Comparison of ENCODE assay signal across 8 cellular contexts in the genomic region with DNA sequence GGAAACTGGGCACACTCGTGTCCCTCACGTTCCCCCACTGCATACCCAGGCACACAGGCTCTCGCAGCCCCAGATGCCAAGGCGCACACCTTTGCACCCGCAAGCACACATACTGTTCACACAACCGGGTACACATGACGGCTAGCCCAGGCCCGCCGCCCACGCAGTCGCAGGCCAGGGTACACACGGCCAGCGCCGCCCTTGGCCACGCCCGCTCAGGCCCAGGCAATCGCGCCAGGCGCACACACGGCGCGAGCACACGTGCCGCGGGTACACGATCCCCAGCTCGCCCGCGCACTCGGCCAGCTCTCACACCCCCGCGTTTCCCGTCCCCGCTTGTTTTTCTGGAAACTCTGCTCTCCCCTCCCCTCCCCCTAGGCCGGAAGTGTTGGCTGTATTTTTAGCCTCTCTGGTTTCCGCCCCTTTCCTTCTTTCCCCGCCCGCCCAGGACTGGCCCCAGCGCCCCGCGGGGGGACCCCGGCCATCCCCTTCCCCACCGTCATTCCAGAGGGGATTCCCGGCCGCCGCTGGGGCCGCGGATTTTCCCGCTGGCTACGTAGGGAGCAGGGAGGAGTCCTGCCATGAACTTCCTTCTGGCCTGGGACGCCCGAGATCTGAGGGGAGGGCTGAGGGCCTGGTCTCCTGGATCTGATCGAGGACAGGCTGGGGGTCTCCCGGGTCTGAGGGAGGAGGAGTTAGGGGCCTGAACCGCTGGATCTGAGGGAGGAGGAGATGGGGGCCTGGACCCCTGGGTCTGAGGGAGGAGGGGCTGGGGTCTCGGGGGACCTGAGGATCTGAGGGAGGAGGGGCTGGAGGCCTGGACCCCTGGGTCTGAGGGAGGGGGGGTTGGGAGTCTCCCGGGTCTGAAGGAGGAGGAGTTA. TPM values are rescaled to one million over a fixed set of nuclear protein-coding genes. Genes with fewer than 3 reads are reported as not detected.
A peak's percentile ranks its signal among the peaks of the same experiment; 100 is the strongest.
DNase-seq lines count a peak whose midpoint lies in the region; ATAC-seq and TF ChIP-seq lines count a peak whose summit lies in the region.

No MANE protein-coding gene starts in this region.

- H3K9ac ChIP-seq in HCT116 (ENCODE audit: low read length): peak overlapping the region; percentile 97

- H3K4me2 ChIP-seq in HCT116 (ENCODE audit: low read length): peak overlapping the region; percentile 92

- H3K27me3 ChIP-seq in HCT116 (ENCODE audit: insufficient read depth, low read length): no peaks in the 10 kb centered on the region
- H3K27me3 ChIP-seq in kidney epithelial cell (ENCODE audit: control insufficient read depth, insufficient read depth, low read length): no peaks in the 10 kb centered on the region

- H3K36me3 ChIP-seq in HCT116 (ENCODE audit: control insufficient read depth in 1 of 2, insufficient read depth in 2 of 2, low read length in 2 of 2) (peaks cover 0 to 6% of the 10 kb centered on the region in 2 experiments; a peak in 1 of 4 replicates), kidney epithelial cell (ENCODE audit: control insufficient read depth, insufficient read depth, low read length) (no peaks in the 10 kb centered on the region)

- peak; percentile 74 for DNase-seq in DMS53 treated with DMSO at 0.1 percent for 48 hours (lab: John Stamatoyannopoulos, UW; ENCODE audit: unreplicated experiment)
- peak; percentile 64 for DNase-seq in HCT116 (ENCODE audit: low read depth, low spot score)
- DNase-seq in NCI-H2227 (lab: John Stamatoyannopoulos, UW; ENCODE audit: unreplicated experiment): peak; percentile 97
- peak; percentile 79 for DNase-seq in activated CD4-positive, alpha-beta T cell treated with anti-CD3 and anti-CD28 coated beads for 1 hour
- DNase-seq in cerebellum (ENCODE audit: low spot score): peak; percentile 87
- no peak for DNase-seq in kidney epithelial cell (ENCODE audit: low read depth)
- peak; percentile 76 to 85 (median 83) for DNase-seq in stimulated activated CD4-positive, alpha-beta T cell treated with anti-CD3 and anti-CD28 coated beads, Interleukin-12 subunit alpha, Interleukin-12 subunit beta, amount 100 ng/mL, for 48 hours (ENCODE audit: low read depth in 2 of 3, low spot score in 1 of 3)

- peaks cover 57 to 88% of the 10 kb centered on the region in 2 experiments for H3K4me1 ChIP-seq in HCT116 (ENCODE audit: control insufficient read depth in 1 of 2, insufficient read depth in 2 of 2, low read length in 2 of 2)

- H2AFZ ChIP-seq in HCT116 (ENCODE audit: low read depth, low read length, poor library complexity, severe bottlenecking): no peak overlapping the region

- no peak for TF ChIP-seq CTCF in HCT116 (IDR thresholded peaks at IDR 0.05 in 2 of 3, conservative IDR thresholded peaks at IDR 0.05 in 1 of 3; ENCODE audit: borderline replicate concordance in 1 of 3, insufficient read depth in 1 of 3, low read depth in 2 of 3, low read length in 2 of 3)
- no peak for TF ChIP-seq CTCF in kidney epithelial cell (IDR thresholded peaks at IDR 0.05; ENCODE audit: insufficient read depth, low read length, poor library complexity, severe bottlenecking)

- TF ChIP-seq RAD21 in HCT116 (IDR thresholded peaks at IDR 0.05; ENCODE audit: low read depth): no peak

- H3K27ac ChIP-seq in HCT116 (ENCODE audit: low read depth, low read length): peak overlapping the region; percentile 99

- intact Hi-C loops in HCT116 (cut with micrococcal nuclease): loop anchor here (1.0 kb wide), 1 partner anchor 9 kb away; no protein-coding TSS in a partner anchor

- no peaks in the 10 kb centered on the region; the same call in 1 of the 2 replicates for H4K20me1 ChIP-seq in HCT116 (ENCODE audit: insufficient read depth)

- CTCF ChIA-PET in HCT116 (lab: Charles Lee): interaction anchor here (0.5 to 1.0 kb wide), 3 partner anchors 9 to 198 kb away, joined by 3 to 4 read pairs (median 4); a partner anchor contains a TSS

- peak overlapping the region; percentile 43 to 56 for H3K4me3 ChIP-seq in HCT116 (replicated peaks in 1 of 2; ENCODE audit: low read depth in 1 of 2, low read length in 2 of 2)
- peak overlapping the region; percentile 15 for H3K4me3 ChIP-seq in kidney epithelial cell (ENCODE audit: low read depth, low read length)

- ATAC-seq in HCT116 (peak; percentile 34), GM21723 (IDR thresholded peaks at IDR 0.05; ENCODE audit: unreplicated experiment) (no peak)

- peaks cover 24% of the 10 kb centered on the region for H3K79me2 ChIP-seq in HCT116 (ENCODE audit: insufficient read depth, low read length)

- POLR2A ChIA-PET in HCT116 (lab: Charles Lee): interaction anchor here (2.0 to 3.8 kb wide), 5 partner anchors 9 to 33 kb away, joined by 8 to 26 read pairs (median 18); a partner anchor contains a TSS

- no peaks in the 10 kb centered on the region for H3K9me3 ChIP-seq in HCT116 (ENCODE audit: control insufficient read depth in 1 of 2, insufficient read depth in 1 of 2, low read depth in 1 of 2, low read length in 2 of 2)

- RAD21 ChIA-PET in HCT116 (lab: Charles Lee; ENCODE audit: low non-redundant PET in 1 of 2, low total read pairs in 2 of 2, uncharacterized antibody in 2 of 2, unreplicated experiment in 2 of 2): interaction anchor here in 1 of 2 experiments (1.4 kb wide), 1 partner anchor 9 kb away, joined by 4 read pairs; no protein-coding TSS in a partner anchor

- H3K9me2 ChIP-seq in HCT116 (ENCODE audit: insufficient read depth): no peaks in the 10 kb centered on the region

- no TSS peak for BruUV-seq in HCT116 (replicated peaks; lab: Mats Ljungman, UMichigan)

- peak; percentile 64 for TF ChIP-seq POLR2A in HCT116 (IDR thresholded peaks at IDR 0.05; ENCODE audit: borderline replicate concordance, extremely low read depth, insufficient read depth, insufficient read length)

TF ChIP-seq in HCT116, 20 proteins besides CTCF, POLR2A, EP300 and RAD21:
- TF ChIP-seq ZFX (IDR thresholded peaks at IDR 0.05): peak; percentile 41; the same call in 1 of the 2 replicates
- TF ChIP-seq, protein P1, sequence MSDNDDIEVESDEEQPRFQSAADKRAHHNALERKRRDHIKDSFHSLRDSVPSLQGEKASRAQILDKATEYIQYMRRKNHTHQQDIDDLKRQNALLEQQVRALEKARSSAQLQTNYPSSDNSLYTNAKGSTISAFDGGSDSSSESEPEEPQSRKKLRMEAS (IDR thresholded peaks at IDR 0.05): no peak
- TF ChIP-seq POLR2AphosphoS5 (IDR thresholded peaks at IDR 0.05; ENCODE audit: low read depth, low read length): peak; percentile 45; the same call in 1 of the 2 replicates
TF ChIP-seq in HCT116: peak in this region for 2.

RNA-seq across cellular contexts. Expression of a gene that starts 4.0 kb away (rescaled TPM):
- total RNA-seq in HCT116 (2021; ENCODE audit: unreplicated experiment): 131 TPM
- polyA plus RNA-seq in HCT116 (2012): 236 and 274 TPM in 2 replicates
- total RNA-seq in cerebellum: 1.9 TPM
- total RNA-seq in kidney epithelial cell: 7.5 and 12.4 TPM in 2 replicates

RNA-seq across cellular contexts. Expression of a gene that starts 9.8 kb away (rescaled TPM):
- total RNA-seq in HCT116 (2021; ENCODE audit: unreplicated experiment) (29.0 TPM), cerebellum (20.9 TPM), kidney epithelial cell (22.8 and 46.9 TPM in 2 replicates)
- polyA plus RNA-seq in HCT116 (2012): 10.6 and 14.6 TPM in 2 replicates

RNA-seq across cellular contexts. Expression of a gene that starts 11.5 kb away (rescaled TPM):
- total RNA-seq in HCT116 (2021; ENCODE audit: unreplicated experiment): 32.0 TPM
- 21.9 and 22.6 TPM in 2 replicates for polyA plus RNA-seq in HCT116 (2012)
- total RNA-seq in cerebellum: 14.1 TPM
- total RNA-seq in kidney epithelial cell: 22.8 and 28.6 TPM in 2 replicates

RNA-seq across cellular contexts. Expression of a gene that starts 11.8 kb away (rescaled TPM):
- total RNA-seq in HCT116 (2021; ENCODE audit: unreplicated experiment) (53.5 TPM), cerebellum (18.6 TPM), kidney epithelial cell (37.8 and 44.6 TPM in 2 replicates)
- 77.0 and 91.6 TPM in 2 replicates for polyA plus RNA-seq in HCT116 (2012)

RNA-seq across cellular contexts. Expression of a gene that starts 33.1 kb away (rescaled TPM):
- total RNA-seq in HCT116 (2021; ENCODE audit: unreplicated experiment): 3,365 TPM
- polyA plus RNA-seq in HCT116 (2012): 6,021 and 7,325 TPM in 2 replicates
- total RNA-seq in cerebellum: 48.1 TPM
- 1,721 and 2,288 TPM in 2 replicates for total RNA-seq in kidney epithelial cell
